12 cellular contexts compared by ENCODE assay signal in the genomic region with DNA sequence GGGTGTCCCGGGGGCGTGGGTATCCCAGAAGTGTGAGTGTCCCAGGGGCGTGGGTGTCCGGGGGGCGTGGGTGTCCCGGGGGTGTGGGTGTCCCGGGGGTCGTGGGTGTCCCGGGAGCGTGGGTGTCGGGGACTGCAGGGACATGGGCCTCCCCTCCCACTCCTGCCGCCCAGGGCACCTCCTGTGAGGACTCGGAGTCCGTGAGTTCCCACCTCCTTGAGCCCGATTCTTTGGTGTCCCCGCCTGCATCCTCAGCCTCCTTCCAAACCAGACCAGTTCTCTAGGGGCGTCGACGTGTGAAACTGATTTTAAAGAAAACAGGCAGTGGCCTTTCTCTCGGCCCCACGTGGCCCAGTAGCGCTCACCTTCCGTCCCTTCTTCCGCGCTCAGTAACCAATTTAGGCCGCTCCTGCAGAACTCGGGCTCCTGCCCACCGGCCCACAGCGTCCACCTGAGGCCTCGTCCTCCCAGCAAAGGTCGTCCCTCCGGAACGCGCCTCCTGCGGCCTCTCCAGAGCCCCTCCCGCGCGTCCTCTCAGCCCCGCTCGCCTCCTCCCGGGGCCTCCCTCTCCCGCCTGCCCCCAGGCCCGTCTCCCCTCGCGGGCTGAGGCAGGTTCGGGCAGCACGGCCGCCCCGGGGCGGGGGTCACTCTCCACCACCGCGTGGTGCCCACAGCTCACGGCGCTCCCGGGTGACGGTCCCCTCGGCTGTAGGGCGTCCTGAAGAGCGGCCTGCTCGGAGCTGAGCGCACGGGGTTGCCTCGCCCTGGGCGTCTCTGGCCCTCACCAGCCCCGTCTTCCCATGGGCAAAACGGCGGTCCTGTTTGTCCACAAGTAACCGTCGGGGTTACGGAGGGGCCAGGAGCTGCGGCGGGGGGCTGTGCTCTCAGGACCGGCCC. TPM values are rescaled to one million over a fixed set of nuclear protein-coding genes. Genes with fewer than 3 reads are reported as not detected.
DNase-seq lines count a peak whose midpoint lies in the region; ATAC-seq, FAIRE-seq and TF ChIP-seq lines count a peak whose summit lies in the region.
"Had no signal": no experiment of that assay in that cellular context is flagged by ENCODE, and none has a peak within 500 bp of the region (broad histone marks: within the 10 kb centered on the region; RNA-seq: fewer than 3 reads in every experiment).

No MANE protein-coding gene starts in this region.

- H3K9me3 ChIP-seq in iPS-20b (ENCODE audit: insufficient read depth, low read depth, low read length), result no peaks in the 10 kb centered on the region
- no peaks in the 10 kb centered on the region for H3K9me3 ChIP-seq in SK-N-SH
- H3K9me3 ChIP-seq: upper lobe of left lung had no signal

- H3K27me3 Mint-ChIP-seq in GM23338 (ENCODE audit: insufficient read depth, low read depth, poor library complexity), result peaks cover 21% of the 10 kb centered on the region
- H3K27me3 Mint-ChIP-seq in activated CD8-positive, alpha-beta memory T cell treated with anti-CD3 and anti-CD28 coated beads, Interleukin-2, amount 10 ng/mL, durations not matched to agents 7 days and 5 days, result peaks cover 7% of the 10 kb centered on the region

- no peak overlapping the region for H3K9ac ChIP-seq in iPS-20b (ENCODE audit: low read depth, low read length)
- H3K9ac ChIP-seq in SK-N-SH, result no peak overlapping the region

- TF ChIP-seq EP300 in SK-N-SH (IDR thresholded peaks at IDR 0.05; ENCODE audit: borderline replicate concordance in 1 of 2, low read depth in 1 of 2, low read length in 1 of 2), result no peak

- 63% methylated on average over 54 of the region's 73 CpGs for WGBS in SK-N-SH (ENCODE audit: low lambda C conversion rate)

- no peak overlapping the region for H3K27ac Mint-ChIP-seq in GM23338
- H3K27ac Mint-ChIP-seq in activated CD8-positive, alpha-beta memory T cell treated with anti-CD3 and anti-CD28 coated beads, Interleukin-2, amount 10 ng/mL, durations not matched to agents 7 days and 5 days, result no peak overlapping the region

- TF ChIP-seq CTCF in GM23338 (conservative IDR thresholded peaks at IDR 0.05; ENCODE audit: low read depth in 2 of 2), result no peak
- TF ChIP-seq CTCF in SK-N-SH (IDR thresholded peaks at IDR 0.05), result no peak

- peak overlapping the region; percentile 80 for H3K4me2 ChIP-seq in GM23338
- H3K4me2 ChIP-seq in SK-N-SH, result no peak overlapping the region

- DNase-seq in GM23338 (ENCODE audit: low spot score), result peak; percentile 67
- DNase-seq in activated CD8-positive, alpha-beta memory T cell treated with anti-CD3 and anti-CD28 coated beads, Interleukin-2, amount 10 ng/mL, durations not matched to agents 7 days and 5 days, result no peak
- DNase-seq in sciatic nerve (ENCODE audit: low spot score), result peak; percentile 54
- DNase-seq in SK-N-SH, result no peak
- DNase-seq in GM19239 (ENCODE audit: insufficient read length, low spot score), result no peak
- DNase-seq in epidermal melanocyte (ENCODE audit: insufficient read length, low spot score), result no peak
- DNase-seq: cerebellar nuclear complex, DMS79, foreskin keratinocyte had no signal

- H3K79me2 ChIP-seq in GM23338 (replicated peaks; ENCODE audit: insufficient read depth) (no peaks in the 10 kb centered on the region), SK-N-SH (ENCODE audit: insufficient read depth) (no peaks in the 10 kb centered on the region)

- H3F3A ChIP-seq in GM23338 (replicated peaks; ENCODE audit: low read depth) (no peaks in the 10 kb centered on the region), SK-N-SH (replicated peaks; ENCODE audit: insufficient read depth) (no peaks in the 10 kb centered on the region)

- intact Hi-C loops in sciatic nerve (cut with DNase I), result no loop called here

- H4K20me1 ChIP-seq in GM23338 (replicated peaks; ENCODE audit: insufficient read depth), result no peaks in the 10 kb centered on the region
- no peaks in the 10 kb centered on the region for H4K20me1 ChIP-seq in SK-N-SH (ENCODE audit: insufficient read depth)

- H3K36me3 Mint-ChIP-seq in GM23338 (ENCODE audit: low read depth), result peaks cover 4% of the 10 kb centered on the region; the same call in 2 of the 3 replicates
- peaks cover 3% of the 10 kb centered on the region for H3K36me3 Mint-ChIP-seq in activated CD8-positive, alpha-beta memory T cell treated with anti-CD3 and anti-CD28 coated beads, Interleukin-2, amount 10 ng/mL, durations not matched to agents 7 days and 5 days

- H3K9me3 Mint-ChIP-seq in GM23338, result peaks cover 10% of the 10 kb centered on the region; the same call in 2 of the 3 replicates
- no peaks in the 10 kb centered on the region for H3K9me3 Mint-ChIP-seq in activated CD8-positive, alpha-beta memory T cell treated with anti-CD3 and anti-CD28 coated beads, Interleukin-2, amount 10 ng/mL, durations not matched to agents 7 days and 5 days (ENCODE audit: low read depth)

- H3K4me3 ChIP-seq in GM23338 (peak overlapping the region; percentile 54), iPS-20b (ENCODE audit: low read length) (peak overlapping the region; percentile 55; the same call in 1 of the 2 replicates), SK-N-SH (ENCODE audit: low read depth in 2 of 2, low read length in 1 of 2) (no peak overlapping the region)

- TF ChIP-seq RAD21 in SK-N-SH (IDR thresholded peaks at IDR 0.05; ENCODE audit: low read length), result no peak

- peaks cover 28% of the 10 kb centered on the region for H3K27me3 ChIP-seq in GM23338 (ENCODE audit: insufficient read depth)
- peaks cover 51% of the 10 kb centered on the region for H3K27me3 ChIP-seq in iPS-20b (ENCODE audit: insufficient read depth, low read length)
- peaks cover 12% of the 10 kb centered on the region for H3K27me3 ChIP-seq in SK-N-SH (ENCODE audit: insufficient read depth)

- peak overlapping the region; percentile 58 for H3K4me3 Mint-ChIP-seq in GM23338
- H3K4me3 Mint-ChIP-seq in activated CD8-positive, alpha-beta memory T cell treated with anti-CD3 and anti-CD28 coated beads, Interleukin-2, amount 10 ng/mL, durations not matched to agents 7 days and 5 days, result no peak overlapping the region

- POLR2A ChIA-PET in SK-N-SH (lab: Yijun Ruan, JAX), result no interaction called here

- FAIRE-seq in GM19239 (lab: Jason Lieb, UNC), result no peak

- peaks cover 9% of the 10 kb centered on the region; the same call in 2 of the 3 replicates for H3K4me1 Mint-ChIP-seq in GM23338
- H3K4me1 Mint-ChIP-seq in activated CD8-positive, alpha-beta memory T cell treated with anti-CD3 and anti-CD28 coated beads, Interleukin-2, amount 10 ng/mL, durations not matched to agents 7 days and 5 days, result no peaks in the 10 kb centered on the region

- H3K27ac ChIP-seq in GM23338 (ENCODE audit: low read depth) (no peak overlapping the region), iPS-20b (ENCODE audit: low read length) (no peak overlapping the region), SK-N-SH (ENCODE audit: low read depth in 2 of 2, low read length in 1 of 2) (no peak overlapping the region)
- H3K27ac ChIP-seq: foreskin keratinocyte, upper lobe of left lung had no signal

- H3K9me2 ChIP-seq in GM23338 (ENCODE audit: insufficient read depth) (no peaks in the 10 kb centered on the region), SK-N-SH (no peaks in the 10 kb centered on the region)

- no peaks in the 10 kb centered on the region for H3K36me3 ChIP-seq in GM23338 (ENCODE audit: insufficient read depth)
- no peaks in the 10 kb centered on the region for H3K36me3 ChIP-seq in iPS-20b (ENCODE audit: insufficient read depth, low read depth, low read length)
- no peaks in the 10 kb centered on the region for H3K36me3 ChIP-seq in SK-N-SH (replicated peaks in 1 of 2; ENCODE audit: control insufficient read depth in 1 of 2, insufficient read depth in 2 of 2, low read length in 1 of 2)
- H3K36me3 ChIP-seq: upper lobe of left lung had no signal

- H3K4me1 ChIP-seq in GM23338 (ENCODE audit: insufficient read depth) (peaks cover 4% of the 10 kb centered on the region; the same call in 1 of the 2 replicates), iPS-20b (ENCODE audit: insufficient read depth, low read length) (peaks cover 4% of the 10 kb centered on the region; the same call in 1 of the 2 replicates), SK-N-SH (ENCODE audit: control insufficient read depth in 1 of 2, insufficient read depth in 2 of 2, low read depth in 1 of 2, low read length in 1 of 2) (peaks cover 0 to 2% of the 10 kb centered on the region in 2 experiments; a peak in 1 of 4 replicates)
- H3K4me1 ChIP-seq: foreskin keratinocyte had no signal

- peak overlapping the region; percentile 94 for H2AFZ ChIP-seq in GM23338
- H2AFZ ChIP-seq in SK-N-SH (ENCODE audit: low read depth), result no peak overlapping the region

- CTCF ChIA-PET in activated CD8-positive, alpha-beta memory T cell treated with anti-CD3 and anti-CD28 coated beads, Interleukin-2, amount 10 ng/mL, durations not matched to agents 7 days and 5 days (lab: Charles Lee), result no interaction called here
- CTCF ChIA-PET in SK-N-SH (lab: Yijun Ruan, JAX), result no interaction called here

- ATAC-seq in GM23338 (peak; percentile 71), sciatic nerve (no peak)
- ATAC-seq in activated CD8-positive, alpha-beta memory T cell treated with anti-CD3 and anti-CD28 coated beads, Interleukin-2, amount 10 ng/mL, durations not matched to agents 7 days and 5 days, result peak; percentile 25

RNA-seq across cellular contexts. Expression of a gene that starts 3.8 kb away (rescaled TPM):
- total RNA-seq in GM23338 (2014; rRNA removed; shearing (Covaris generic)), result 0.16 and 0.24 TPM in 2 replicates
- polyA plus RNA-seq in GM23338 (2016; fragmentation: Nextera tagmentation; extraction: Ambion mirVana) (0.16 and 0.21 TPM in 2 replicates), SK-N-SH (2012; rRNA removed) (0.16 TPM in 1 of 2 replicates, not detected in the other)
- total RNA-seq in activated CD8-positive, alpha-beta memory T cell treated with anti-CD3 and anti-CD28 coated beads, Interleukin-2, amount 10 ng/mL, durations not matched to agents 7 days and 5 days, result not detected
- total RNA-seq in sciatic nerve, result 0.27 TPM
- 0.04 TPM in 1 of 2 replicates, not detected in the other for polyA plus RNA-seq in SK-N-SH (2012; cell fraction: cytosol; rRNA removed)
- 0.02 TPM in 1 of 2 replicates, not detected in the other for polyA plus RNA-seq in SK-N-SH (2012; cell fraction: nucleus; rRNA removed)
- total RNA-seq: foreskin keratinocyte had no signal
- polyA plus RNA-seq: foreskin keratinocyte had no signal

RNA-seq across cellular contexts. Expression of a gene that starts 13.2 kb away (rescaled TPM):
- total RNA-seq in GM23338 (2014; rRNA removed; shearing (Covaris generic)), result 0.76 and 1.0 TPM in 2 replicates
- polyA plus RNA-seq in GM23338 (2016; fragmentation: Nextera tagmentation; extraction: Ambion mirVana) (1.6 and 1.7 TPM in 2 replicates), SK-N-SH (2012; rRNA removed) (12.5 and 12.8 TPM in 2 replicates)
- total RNA-seq in activated CD8-positive, alpha-beta memory T cell treated with anti-CD3 and anti-CD28 coated beads, Interleukin-2, amount 10 ng/mL, durations not matched to agents 7 days and 5 days, result not detected
- 14.2 TPM for total RNA-seq in sciatic nerve
- polyA plus RNA-seq in SK-N-SH (2012; cell fraction: cytosol; rRNA removed), result 5.8 and 9.9 TPM in 2 replicates
- 8.1 and 9.1 TPM in 2 replicates for polyA plus RNA-seq in SK-N-SH (2012; cell fraction: nucleus; rRNA removed)
- total RNA-seq: foreskin keratinocyte had no signal
- polyA plus RNA-seq: foreskin keratinocyte had no signal

RNA-seq across cellular contexts. Expression of a gene that starts 49.0 kb away (rescaled TPM):
- not detected in 2 replicates for total RNA-seq in GM23338 (2014; rRNA removed; shearing (Covaris generic))
- polyA plus RNA-seq in GM23338 (2016; fragmentation: Nextera tagmentation; extraction: Ambion mirVana), result 0.21 and 0.53 TPM in 2 replicates
- not detected for total RNA-seq in activated CD8-positive, alpha-beta memory T cell treated with anti-CD3 and anti-CD28 coated beads, Interleukin-2, amount 10 ng/mL, durations not matched to agents 7 days and 5 days
- not detected for total RNA-seq in sciatic nerve
- polyA plus RNA-seq in SK-N-SH (2012; rRNA removed), result not detected in 2 replicates
- polyA plus RNA-seq in SK-N-SH (2012; cell fraction: cytosol; rRNA removed), result not detected in 2 replicates
- not detected in 2 replicates for polyA plus RNA-seq in SK-N-SH (2012; cell fraction: nucleus; rRNA removed)
- total RNA-seq: foreskin keratinocyte, mucosa of gallbladder, upper lobe of left lung had no signal
- polyA plus RNA-seq: foreskin keratinocyte had no signal

Comparison
In these comparisons a context has a peak if more than half of its experiments do, and no peak if none do; other contexts are left out.
1. DNase-seq: peak in GM23338 (single experiment) and sciatic nerve (single experiment); none in activated CD8-positive, alpha-beta memory T cell treated with anti-CD3 and anti-CD28 coated beads, Interleukin-2, amount 10 ng/mL, durations not matched to agents 7 days and 5 days (single experiment), SK-N-SH (single experiment), GM19239 (single experiment) and epidermal melanocyte (single experiment).
2. H3K4me3 ChIP-seq: peak in GM23338 (single experiment) and iPS-20b (single experiment); none in SK-N-SH (0 of 2).